Comparison of ENCODE assay signal across 8 cellular contexts in the genomic region with DNA sequence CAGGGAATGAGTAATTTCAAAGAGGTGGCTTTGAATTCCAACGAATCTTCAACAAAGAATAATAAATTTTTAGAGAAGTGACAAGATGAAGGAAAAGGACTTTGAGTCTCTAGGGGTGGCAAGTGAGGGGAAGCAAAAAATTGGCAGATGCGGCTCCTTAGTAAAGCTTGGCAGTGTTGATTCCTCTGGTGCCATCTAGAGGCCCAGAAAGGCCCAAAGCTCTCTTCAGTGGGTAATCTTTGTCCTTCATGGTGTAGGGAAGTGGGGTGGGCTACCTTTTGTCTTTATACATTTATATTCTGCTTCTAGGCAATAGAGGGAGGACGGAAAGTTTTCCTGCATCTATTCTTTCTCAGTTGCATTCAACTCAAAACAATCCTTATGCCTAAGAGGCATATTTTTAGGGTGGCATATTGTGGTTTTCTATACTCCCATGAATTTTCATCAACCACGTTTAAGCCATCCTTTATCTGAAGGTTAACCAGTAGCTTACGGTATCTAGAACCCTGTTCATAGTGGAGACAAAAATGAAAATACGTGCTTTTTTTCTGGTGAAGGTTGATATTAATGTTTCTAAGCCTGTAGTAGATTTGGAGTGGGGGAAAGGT. TPM values are rescaled to one million over a fixed set of nuclear protein-coding genes. Genes with fewer than 3 reads are reported as not detected.
A peak's percentile ranks its signal among the peaks of the same experiment; 100 is the strongest.
DNase-seq lines count a peak whose midpoint lies in the region; ATAC-seq and TF ChIP-seq lines count a peak whose summit lies in the region.

No MANE protein-coding gene starts in this region.

- H3K4me1 ChIP-seq in foreskin keratinocyte, result no peaks in the 10 kb centered on the region

- peaks cover 63% of the 10 kb centered on the region for H3K36me3 Mint-ChIP-seq in activated naive CD4-positive, alpha-beta T cell treated with anti-CD3 and anti-CD28 coated beads for 36 hours (ENCODE audit: low read depth)
- H3K36me3 Mint-ChIP-seq in T-helper 2 cell treated with Interferon-gamma antibody and Interleukin-4, amounts not matched to agents 5 μg/mL and 100 μg/mL, for 36 hours (ENCODE audit: low read depth), result peaks cover 52% of the 10 kb centered on the region

- intact Hi-C loops in activated naive CD4-positive, alpha-beta T cell treated with anti-CD3 and anti-CD28 coated beads for 36 hours (cut with micrococcal nuclease), result loop anchor here (1.0 kb wide), 1 partner anchor 140 kb away; no protein-coding TSS in a partner anchor

- DNase-seq in activated naive CD4-positive, alpha-beta T cell treated with anti-CD3 and anti-CD28 coated beads for 36 hours, result peak; percentile 43
- no peak for DNase-seq in activated naive CD4-positive, alpha-beta T cell treated with anti-CD3 and anti-CD28 coated beads, Interleukin-2, amount 50 U/mL, for 16 hours
- DNase-seq in KBM-7 (peak; percentile 72), SK-N-DZ (ENCODE audit: low spot score) (peak; percentile 45), foreskin keratinocyte (no peak), putamen (ENCODE audit: low spot score) (peak; percentile 64)
- DNase-seq in T-helper 2 cell treated with Interferon-gamma antibody and Interleukin-4, amounts not matched to agents 5 μg/mL and 100 μg/mL, for 36 hours (ENCODE audit: low spot score), result no peak

- H3K9me3 Mint-ChIP-seq in activated naive CD4-positive, alpha-beta T cell treated with anti-CD3 and anti-CD28 coated beads for 36 hours, result no peaks in the 10 kb centered on the region
- H3K9me3 Mint-ChIP-seq in T-helper 2 cell treated with Interferon-gamma antibody and Interleukin-4, amounts not matched to agents 5 μg/mL and 100 μg/mL, for 36 hours, result no peaks in the 10 kb centered on the region

- H3K4me3 Mint-ChIP-seq in activated naive CD4-positive, alpha-beta T cell treated with anti-CD3 and anti-CD28 coated beads for 36 hours, result no peak overlapping the region
- no peak overlapping the region for H3K4me3 Mint-ChIP-seq in T-helper 2 cell treated with Interferon-gamma antibody and Interleukin-4, amounts not matched to agents 5 μg/mL and 100 μg/mL, for 36 hours

- TF ChIP-seq CTCF in foreskin keratinocyte (conservative IDR thresholded peaks at IDR 0.05), result peak; percentile 58

- in situ Hi-C loops in KBM-7 (cut with MboI; ENCODE audit: low pct_unique_long_range_greater_than_20kb, low sequenced_read_pairs), result no loop called here

- peak; percentile 71 for ATAC-seq in foreskin keratinocyte
- ATAC-seq in GM18870 (IDR thresholded peaks at IDR 0.05; ENCODE audit: unreplicated experiment), result no peak

- no peak overlapping the region for H3K27ac ChIP-seq in foreskin keratinocyte

- no peaks in the 10 kb centered on the region for H3K27me3 ChIP-seq in foreskin keratinocyte

- CTCF ChIA-PET in activated naive CD4-positive, alpha-beta T cell treated with anti-CD3 and anti-CD28 coated beads for 36 hours (lab: Charles Lee), result interaction anchor here (1.0 to 5.5 kb wide), 9 partner anchors 11 to 203 kb away, joined by 3 to 29 read pairs (median 4); no protein-coding TSS in a partner anchor

- no peak overlapping the region for H3K27ac Mint-ChIP-seq in activated naive CD4-positive, alpha-beta T cell treated with anti-CD3 and anti-CD28 coated beads for 36 hours
- H3K27ac Mint-ChIP-seq in T-helper 2 cell treated with Interferon-gamma antibody and Interleukin-4, amounts not matched to agents 5 μg/mL and 100 μg/mL, for 36 hours, result no peak overlapping the region

- no peaks in the 10 kb centered on the region for H3K27me3 Mint-ChIP-seq in activated naive CD4-positive, alpha-beta T cell treated with anti-CD3 and anti-CD28 coated beads for 36 hours (ENCODE audit: low read depth)
- no peaks in the 10 kb centered on the region for H3K27me3 Mint-ChIP-seq in T-helper 2 cell treated with Interferon-gamma antibody and Interleukin-4, amounts not matched to agents 5 μg/mL and 100 μg/mL, for 36 hours (ENCODE audit: low read depth)

- peaks cover 35% of the 10 kb centered on the region for H3K4me1 Mint-ChIP-seq in activated naive CD4-positive, alpha-beta T cell treated with anti-CD3 and anti-CD28 coated beads for 36 hours (ENCODE audit: low read depth)
- peaks cover 26% of the 10 kb centered on the region for H3K4me1 Mint-ChIP-seq in T-helper 2 cell treated with Interferon-gamma antibody and Interleukin-4, amounts not matched to agents 5 μg/mL and 100 μg/mL, for 36 hours (ENCODE audit: low read depth)

RNA-seq across cellular contexts. Expression of gene ROPN1L, which starts 17.5 kb away (rescaled TPM):
- total RNA-seq in activated naive CD4-positive, alpha-beta T cell treated with anti-CD3 and anti-CD28 coated beads for 36 hours, result not detected
- not detected in 2 replicates for polyA plus RNA-seq in SK-N-DZ (2014; cell fraction: cytosol; rRNA removed)
- polyA plus RNA-seq in SK-N-DZ (2014; cell fraction: nucleus; rRNA removed), result 0.80 and 1.7 TPM in 2 replicates
- 0.17 and 0.18 TPM in 2 replicates for total RNA-seq in foreskin keratinocyte
- polyA plus RNA-seq in foreskin keratinocyte, result 0.17 and 0.19 TPM in 2 replicates

Comparison
In these comparisons a context has a peak if more than half of its experiments do, and no peak if none do; other contexts are left out.
1. DNase-seq: peak in activated naive CD4-positive, alpha-beta T cell treated with anti-CD3 and anti-CD28 coated beads for 36 hours (single experiment), KBM-7 (single experiment), SK-N-DZ (single experiment) and putamen (single experiment); none in activated naive CD4-positive, alpha-beta T cell treated with anti-CD3 and anti-CD28 coated beads, Interleukin-2, amount 50 U/mL, for 16 hours (single experiment), foreskin keratinocyte (0 of 2) and T-helper 2 cell treated with Interferon-gamma antibody and Interleukin-4, amounts not matched to agents 5 μg/mL and 100 μg/mL, for 36 hours (single experiment).